18 cellular contexts compared by ENCODE assay signal in genomic region chrX:148659481-148659880, GRCh38.
"Had no signal": no experiment of that assay in that cellular context is flagged by ENCODE, and none has a peak within 500 bp of the region (broad histone marks: within the 10 kb centered on the region; RNA-seq: fewer than 3 reads in every experiment).

No MANE protein-coding gene starts in this region.

- DNase-seq: activated CD4-positive, alpha-beta memory T cell treated with anti-CD3 and anti-CD28 coated beads, Interleukin-2, amount 10 ng/mL, durations not matched to agents 7 days and 5 days; activated CD4-positive, alpha-beta T cell treated with anti-CD3 and anti-CD28 coated beads for 4 hours; activated effector memory CD4-positive, alpha-beta T cell treated with Interleukin-2 at 50 U/mL for 16 hours; activated naive CD4-positive, alpha-beta T cell treated with anti-CD3 and anti-CD28 coated beads, Interleukin-2, amount 50 U/mL, for 16 hours; activated T-cell treated with anti-CD3 and anti-CD28 coated beads, Interleukin-2, amount 50 U/mL, for 24 hours; cortex of kidney; effector CD4-positive, alpha-beta T cell; esophagus squamous epithelium; left lung; naive thymus-derived CD8-positive, alpha-beta T cell; pancreas; stimulated activated CD4-positive, alpha-beta T cell treated with anti-CD3 and anti-CD28 coated beads, Interleukin-2, amount 100 ng/mL, for 48 hours had no signal

- H3K4me3 Mint-ChIP-seq: activated CD4-positive, alpha-beta memory T cell treated with anti-CD3 and anti-CD28 coated beads, Interleukin-2, amount 10 ng/mL, durations not matched to agents 7 days and 5 days; activated T-cell treated with anti-CD3 and anti-CD28 coated beads, Interleukin-2, amount 50 U/mL, for 24 hours; brain; naive thymus-derived CD8-positive, alpha-beta T cell; stimulated activated memory B cell treated with anti-CD40 and anti-IgM and Interleukin-4, amounts not matched to agents 10 μg/mL and 1 μg/mL and 100 μg/mL, for 72 hours; T-helper 1 cell treated with Interleukin-12 subunit alpha and Interleukin-12 subunit beta and Interleukin-4 antibody, amounts not matched to agents 30 μg/mL and 1 μg/mL, for 36 hours; WTC11 had no signal

- H3K36me3 ChIP-seq: esophagus squamous epithelium, left lung, pancreas had no signal

- H3K4me1 Mint-ChIP-seq: activated CD4-positive, alpha-beta memory T cell treated with anti-CD3 and anti-CD28 coated beads, Interleukin-2, amount 10 ng/mL, durations not matched to agents 7 days and 5 days; brain; stimulated activated memory B cell treated with anti-CD40 and anti-IgM and Interleukin-4, amounts not matched to agents 10 μg/mL and 1 μg/mL and 100 μg/mL, for 72 hours; WTC11 had no signal

- H3K27ac Mint-ChIP-seq: activated CD4-positive, alpha-beta memory T cell treated with anti-CD3 and anti-CD28 coated beads, Interleukin-2, amount 10 ng/mL, durations not matched to agents 7 days and 5 days; activated T-cell treated with anti-CD3 and anti-CD28 coated beads, Interleukin-2, amount 50 U/mL, for 24 hours; brain; naive thymus-derived CD8-positive, alpha-beta T cell; stimulated activated memory B cell treated with anti-CD40 and anti-IgM and Interleukin-4, amounts not matched to agents 10 μg/mL and 1 μg/mL and 100 μg/mL, for 72 hours; T-helper 1 cell treated with Interleukin-12 subunit alpha and Interleukin-12 subunit beta and Interleukin-4 antibody, amounts not matched to agents 30 μg/mL and 1 μg/mL, for 36 hours; WTC11 had no signal

- H3K79me2 ChIP-seq: hepatocyte had no signal

- H3K4me3 ChIP-seq: esophagus squamous epithelium, hepatocyte, left lung, pancreas had no signal

- H3K27me3 Mint-ChIP-seq: activated CD4-positive, alpha-beta memory T cell treated with anti-CD3 and anti-CD28 coated beads, Interleukin-2, amount 10 ng/mL, durations not matched to agents 7 days and 5 days; brain; naive thymus-derived CD8-positive, alpha-beta T cell; stimulated activated memory B cell treated with anti-CD40 and anti-IgM and Interleukin-4, amounts not matched to agents 10 μg/mL and 1 μg/mL and 100 μg/mL, for 72 hours had no signal

- H2AFZ ChIP-seq: hepatocyte had no signal

- FAIRE-seq: keratinocyte had no signal

- H3K36me3 Mint-ChIP-seq: stimulated activated memory B cell treated with anti-CD40 and anti-IgM and Interleukin-4, amounts not matched to agents 10 μg/mL and 1 μg/mL and 100 μg/mL, for 72 hours; WTC11 had no signal

- H3K4me1 ChIP-seq: esophagus squamous epithelium, left lung, pancreas had no signal

- H3K9me3 Mint-ChIP-seq: activated CD4-positive, alpha-beta memory T cell treated with anti-CD3 and anti-CD28 coated beads, Interleukin-2, amount 10 ng/mL, durations not matched to agents 7 days and 5 days; activated T-cell treated with anti-CD3 and anti-CD28 coated beads, Interleukin-2, amount 50 U/mL, for 24 hours; stimulated activated memory B cell treated with anti-CD40 and anti-IgM and Interleukin-4, amounts not matched to agents 10 μg/mL and 1 μg/mL and 100 μg/mL, for 72 hours had no signal

- H3K27ac ChIP-seq: esophagus squamous epithelium, hepatocyte, left lung, pancreas had no signal

- H3K9me3 ChIP-seq: left lung, pancreas had no signal

- H3K4me2 ChIP-seq: hepatocyte had no signal
